2 cellular contexts compared by ENCODE assay signal in the genomic region with DNA sequence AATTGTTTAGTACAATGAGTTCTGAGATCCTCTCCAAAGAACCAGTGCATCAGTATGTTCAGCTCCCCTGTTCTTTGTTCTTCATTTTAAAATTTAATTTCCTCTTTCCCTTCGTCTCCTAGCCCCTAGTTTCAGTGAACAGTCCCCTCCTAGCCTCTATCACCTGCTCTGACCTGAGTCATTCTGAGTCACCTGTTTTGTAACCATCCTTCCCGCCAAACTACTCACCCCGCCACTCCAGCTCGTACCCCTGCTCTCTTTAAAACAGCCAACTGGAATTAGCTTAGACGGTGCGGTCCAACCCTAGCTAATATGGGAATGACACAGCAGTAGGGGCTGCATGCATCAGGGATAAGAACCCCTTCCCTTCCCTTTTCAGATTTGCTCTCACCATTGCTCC.
A peak's percentile ranks its signal among the peaks of the same experiment; 100 is the strongest.
TF ChIP-seq lines count a peak whose summit lies in the region.

No MANE protein-coding gene starts in this region.

TF ChIP-seq in H1, 55 proteins besides CTCF, POLR2A, EP300 and RAD21:
- no peak for TF ChIP-seq ZNF274 (IDR thresholded peaks at IDR 0.05; ENCODE audit: borderline replicate concordance, extremely low read depth, low read length)
- TF ChIP-seq, protein P1, sequence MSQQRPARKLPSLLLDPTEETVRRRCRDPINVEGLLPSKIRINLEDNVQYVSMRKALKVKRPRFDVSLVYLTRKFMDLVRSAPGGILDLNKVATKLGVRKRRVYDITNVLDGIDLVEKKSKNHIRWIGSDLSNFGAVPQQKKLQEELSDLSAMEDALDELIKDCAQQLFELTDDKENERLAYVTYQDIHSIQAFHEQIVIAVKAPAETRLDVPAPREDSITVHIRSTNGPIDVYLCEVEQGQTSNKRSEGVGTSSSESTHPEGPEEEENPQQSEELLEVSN (IDR thresholded peaks at IDR 0.05) = peak; percentile 30; the same call in 1 of the 2 replicates

TF ChIP-seq in SK-N-SH, 30 proteins besides CTCF, POLR2A, EP300 and RAD21:
- no peak for TF ChIP-seq ELF1 (IDR thresholded peaks at IDR 0.05)
- TF ChIP-seq, protein P2, sequence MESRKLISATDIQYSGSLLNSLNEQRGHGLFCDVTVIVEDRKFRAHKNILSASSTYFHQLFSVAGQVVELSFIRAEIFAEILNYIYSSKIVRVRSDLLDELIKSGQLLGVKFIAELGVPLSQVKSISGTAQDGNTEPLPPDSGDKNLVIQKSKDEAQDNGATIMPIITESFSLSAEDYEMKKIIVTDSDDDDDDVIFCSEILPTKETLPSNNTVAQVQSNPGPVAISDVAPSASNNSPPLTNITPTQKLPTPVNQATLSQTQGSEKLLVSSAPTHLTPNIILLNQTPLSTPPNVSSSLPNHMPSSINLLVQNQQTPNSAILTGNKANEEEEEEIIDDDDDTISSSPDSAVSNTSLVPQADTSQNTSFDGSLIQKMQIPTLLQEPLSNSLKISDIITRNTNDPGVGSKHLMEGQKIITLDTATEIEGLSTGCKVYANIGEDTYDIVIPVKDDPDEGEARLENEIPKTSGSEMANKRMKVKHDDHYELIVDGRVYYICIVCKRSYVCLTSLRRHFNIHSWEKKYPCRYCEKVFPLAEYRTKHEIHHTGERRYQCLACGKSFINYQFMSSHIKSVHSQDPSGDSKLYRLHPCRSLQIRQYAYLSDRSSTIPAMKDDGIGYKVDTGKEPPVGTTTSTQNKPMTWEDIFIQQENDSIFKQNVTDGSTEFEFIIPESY (IDR thresholded peaks at IDR 0.05; ENCODE audit: borderline replicate concordance, low read depth) = no peak
- TF ChIP-seq TEAD4 (IDR thresholded peaks at IDR 0.05; ENCODE audit: borderline replicate concordance, insufficient read depth) = no peak
- no peak for TF ChIP-seq GABPA (IDR thresholded peaks at IDR 0.05; ENCODE audit: low read depth)
